In the genomic region with DNA sequence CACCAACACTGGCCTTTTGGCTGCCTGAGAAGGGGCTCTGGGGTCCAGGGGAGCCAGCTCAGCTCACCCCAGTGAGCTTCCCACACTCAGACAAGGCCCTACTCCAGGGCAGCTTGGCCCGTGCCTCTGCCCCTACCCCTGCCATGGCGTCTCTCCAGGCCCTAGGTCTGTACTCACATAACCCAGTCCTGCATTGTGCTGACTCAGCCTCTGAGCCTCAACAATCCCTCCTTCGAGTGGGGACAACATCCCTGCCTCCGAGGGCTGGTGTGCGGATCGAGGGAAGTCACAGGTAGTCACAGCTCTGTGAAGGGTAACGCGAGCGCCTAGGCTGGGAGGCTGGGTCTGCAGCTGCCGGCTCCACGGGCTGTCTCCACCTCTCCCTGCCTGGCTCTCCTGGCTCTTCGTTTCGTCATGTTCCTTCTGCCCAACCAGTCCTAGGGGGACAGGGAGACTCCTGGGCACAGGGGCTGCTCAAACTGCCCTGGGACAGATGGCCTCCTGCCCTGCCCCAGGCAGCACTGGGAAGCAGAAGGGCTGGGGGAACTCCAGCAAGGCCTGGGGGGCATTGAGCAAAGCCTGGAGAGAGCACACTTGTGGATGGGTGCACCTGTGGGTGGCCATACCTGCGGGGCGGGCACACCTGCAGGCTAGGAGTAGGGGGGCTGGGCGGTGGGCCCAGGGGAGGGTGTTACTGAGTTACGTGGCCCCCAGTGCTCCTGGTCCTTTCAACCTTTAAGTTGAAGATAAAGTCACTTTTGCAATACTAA, we compare ENCODE assay signal across 33 cellular contexts.
"Had no signal": no experiment of that assay in that cellular context is flagged by ENCODE, and none has a peak within 500 bp of the region (broad histone marks: within the 10 kb centered on the region; RNA-seq: fewer than 3 reads in every experiment).

No MANE protein-coding gene starts in this region.

- H3K27me3 ChIP-seq: ascending aorta, cardiac muscle cell had no signal

- H3K27ac ChIP-seq: ascending aorta, cardiac muscle cell, PC-9, RWPE1, WERI-Rb-1 had no signal

- H3K4me3 ChIP-seq: ascending aorta, cardiac muscle cell, PC-9 had no signal

- H2AFZ ChIP-seq: PC-9 had no signal

- H3K4me2 ChIP-seq: PC-9 had no signal

- H3K9me3 ChIP-seq: ascending aorta had no signal

- H3K4me1 ChIP-seq: ascending aorta had no signal

- DNase-seq: activated CD4-positive, alpha-beta memory T cell treated with anti-CD3 and anti-CD28 coated beads, Interleukin-2, amount 10 ng/mL, durations not matched to agents 7 days and 5 days; activated CD4-positive, alpha-beta T cell treated with anti-CD3 and anti-CD28 coated beads for 1 hour; activated CD4-positive, alpha-beta T cell treated with anti-CD3 and anti-CD28 coated beads for 48 hours; activated CD4-positive, CD25-positive, alpha-beta regulatory T cell; activated CD8-positive, alpha-beta memory T cell treated with anti-CD3 and anti-CD28 coated beads for 24 hours; activated CD8-positive, alpha-beta memory T cell treated with anti-CD3 and anti-CD28 coated beads, Interleukin-2, amount 10 ng/mL, durations not matched to agents 7 days and 5 days; activated CD8-positive, alpha-beta memory T cell treated with anti-CD3 and anti-CD28 coated beads, Interleukin-2, amount 50 U/mL, for 48 hours; activated effector memory CD4-positive, alpha-beta T cell treated with anti-CD3 and anti-CD28 coated beads, Interleukin-2, amount 50 U/mL, for 16 hours; activated naive CD4-positive, alpha-beta T cell; activated naive CD4-positive, alpha-beta T cell treated with anti-CD3 and anti-CD28 coated beads, Interleukin-2, amount 50 U/mL, for 16 hours; activated naive CD8-positive, alpha-beta T cell treated with anti-CD3 and anti-CD28 coated beads, Interleukin-2, amount 10 ng/mL, durations not matched to agents 7 days and 5 days; activated T-cell treated with anti-CD3 and anti-CD28 coated beads, Interleukin-2, amount 50 U/mL, for 48 hours; Kasumi-1; MM.1S; MV-4-11; NCI-H1092; NCI-H146; NCI-H187; NCI-H2029 treated with DMSO at 0.1 percent for 48 hours; NCI-H2107; NCI-H2171; NCI-H510A; NCI-H526; NCI-H748 treated with DMSO at 0.1 percent for 48 hours; NK-92 treated with Interleukin-12 subunit alpha and Interleukin-12 subunit beta, amount 100 ng/mL, for 24 hours; PC-9; SIG-M5; T1000; WERI-Rb-1 had no signal

- H3K36me3 ChIP-seq: ascending aorta, cardiac muscle cell had no signal

- ATAC-seq: activated CD8-positive, alpha-beta memory T cell treated with anti-CD3 and anti-CD28 coated beads, Interleukin-2, amount 10 ng/mL, durations not matched to agents 7 days and 5 days; Right ventricle myocardium inferior had no signal
